ENCODE assay signal across 18 cellular contexts in genomic region chr14:101407328-101407727, GRCh38.
DNase-seq lines count a peak whose midpoint lies in the region; ATAC-seq and TF ChIP-seq lines count a peak whose summit lies in the region.
"Had no signal": no experiment of that assay in that cellular context is flagged by ENCODE, and none has a peak within 500 bp of the region (broad histone marks: within the 10 kb centered on the region; RNA-seq: fewer than 3 reads in every experiment).

No MANE protein-coding gene starts in this region.

- no peak overlapping the region for H2AK9ac ChIP-seq in IMR-90 (replicated peaks; ENCODE audit: low read depth, low read length, poor library complexity)

- H4K20me1 ChIP-seq in IMR-90 (ENCODE audit: insufficient read depth, low read length): no peaks in the 10 kb centered on the region

- H3K56ac ChIP-seq in IMR-90 (ENCODE audit: extremely low read depth, insufficient read depth, low read length): no peak overlapping the region

- H2BK15ac ChIP-seq in IMR-90 (ENCODE audit: low read depth, low read length): no peak overlapping the region; the same call in 2 of the 3 replicates

- H3K27ac ChIP-seq in IMR-90 (ENCODE audit: insufficient read depth, low read length): peak overlapping the region; percentile 88; the same call in 1 of the 2 replicates
- H3K27ac ChIP-seq in tibial artery: peak overlapping the region; percentile 56
- H3K27ac ChIP-seq: KMS-11, SJSA1 had no signal

- H3K4me2 ChIP-seq in IMR-90 (ENCODE audit: low read depth, low read length): no peak overlapping the region
- H3K4me2 ChIP-seq: KMS-11 had no signal

- ATAC-seq in IMR-90 (ENCODE audit: low read depth): no peak
- ATAC-seq: Right ventricle myocardium inferior had no signal

- 0 out of 2 replicates have a peak, but pooled peaks cover 8% of the 10 kb centered on the region for H3K9me1 ChIP-seq in IMR-90 (ENCODE audit: insufficient read depth, low read length)

- in situ Hi-C loops in IMR-90 (cut with MboI; ENCODE audit: low sequenced_read_pairs) (no loop called here), HAP-1 (cut with MboI; ENCODE audit: low sequenced_read_pairs) (no loop called here)

- H2BK120ac ChIP-seq in IMR-90 (ENCODE audit: low read depth, low read length): no peak overlapping the region

- no peak for DNase-seq in IMR-90
- peak in 40 of 42 donors; percentile 9 to 86 (median 60) for DNase-seq in head of caudate nucleus
- peak; percentile 29 for DNase-seq in occipital lobe (lab: John Stamatoyannopoulos, UW)
- DNase-seq in tibial artery: no peak
- no peak for DNase-seq in NK-92 treated with Interleukin-12 subunit alpha and Interleukin-12 subunit beta, amount 100 ng/mL, for 24 hours (lab: John Stamatoyannopoulos, UW)
- no peak for DNase-seq in NCI-H146 treated with DMSO at 0.1 percent for 48 hours (lab: John Stamatoyannopoulos, UW; ENCODE audit: unreplicated experiment)
- no peak for DNase-seq in NK-92 (lab: John Stamatoyannopoulos, UW; ENCODE audit: unreplicated experiment)
- DNase-seq in HAP-1 (ENCODE audit: low spot score in 2 of 2): no peak
- DNase-seq: AML-193; CD8-positive, alpha-beta memory T cell; H7; HFFc6; NCI-H1436 treated with DMSO at 0.1 percent for 48 hours; NCI-H2029; NCI-H226 had no signal

- intact Hi-C loops in IMR-90 (cut with micrococcal nuclease): no loop called here
- intact Hi-C loops in head of caudate nucleus (cut with DNase I): no loop called here
- intact Hi-C loops in tibial artery (cut with DNase I; ENCODE audit: low total_unique reads): no loop called here

- H3K9me3 ChIP-seq in IMR-90 (ENCODE audit: control insufficient read depth, insufficient read depth, low read length) (no peaks in the 10 kb centered on the region), tibial artery (no peaks in the 10 kb centered on the region), HAP-1 (no peaks in the 10 kb centered on the region)
- H3K9me3 ChIP-seq: SJSA1 had no signal

- 92% methylated on average over 2 of the region's 8 CpGs; no CpG with 5 or more reads in 1 of the 2 experiments for WGBS in IMR-90 (ENCODE audit: extremely low coverage in 2 of 2, insufficient read length in 1 of 2), 2 experiments

- H2BK5ac ChIP-seq in IMR-90 (ENCODE audit: low read depth, low read length, poor library complexity, severe bottlenecking): no peak overlapping the region

- H3K14ac ChIP-seq in IMR-90 (replicated peaks; ENCODE audit: low read depth, low read length): no peak overlapping the region

- dilution Hi-C loops in IMR-90 (cut with HindIII; ENCODE audit: low sequenced_read_pairs, unreplicated experiment): no loop called here

- peak overlapping the region; percentile 40; the same call in 1 of the 2 replicates for H4K5ac ChIP-seq in IMR-90 (ENCODE audit: low read depth, low read length)

- H4K8ac ChIP-seq in IMR-90 (ENCODE audit: low read depth in 2 of 2, low read length in 2 of 2): no peak overlapping the region

- no peak overlapping the region for H3K9ac ChIP-seq in IMR-90 (ENCODE audit: low read depth, low read length)
- H3K9ac ChIP-seq: KMS-11 had no signal

- TF ChIP-seq CTCF in IMR-90 (conservative IDR thresholded peaks at IDR 0.05; ENCODE audit: low read depth, low read length) (no peak), tibial artery (IDR thresholded peaks at IDR 0.05) (no peak)

- H3K79me1 ChIP-seq in IMR-90 (ENCODE audit: low read depth in 1 of 2, low read length in 2 of 2): no peaks in the 10 kb centered on the region

- H2BK20ac ChIP-seq in IMR-90 (ENCODE audit: low read depth, low read length): no peak overlapping the region

- no peak for TF ChIP-seq POLR2A in IMR-90 (IDR thresholded peaks at IDR 0.05; ENCODE audit: low read depth, low read length)

- POLR2A ChIA-PET in IMR-90 (lab: Charles Lee; ENCODE audit: unreplicated experiment): no interaction called here

- H3K27me3 ChIP-seq in IMR-90 (ENCODE audit: control insufficient read depth, insufficient read depth, low read length) (no peaks in the 10 kb centered on the region), tibial artery (peaks cover 0 to 13% of the 10 kb centered on the region in 2 donors), HAP-1 (ENCODE audit: low read depth) (no peaks in the 10 kb centered on the region)
- H3K27me3 ChIP-seq: SJSA1 had no signal

- no peaks in the 10 kb centered on the region for H3K36me3 ChIP-seq in IMR-90 (ENCODE audit: control insufficient read depth, insufficient read depth, low read length)
- no peaks in the 10 kb centered on the region for H3K36me3 ChIP-seq in tibial artery
- no peaks in the 10 kb centered on the region for H3K36me3 ChIP-seq in HAP-1 (replicated peaks)
- H3K36me3 ChIP-seq: SJSA1 had no signal

- TF ChIP-seq RAD21 in IMR-90 (IDR thresholded peaks at IDR 0.05; ENCODE audit: low read length): no peak

- H3K4me1 ChIP-seq in IMR-90 (ENCODE audit: control insufficient read depth, insufficient read depth, low read length) (peaks cover 24% of the 10 kb centered on the region), tibial artery (peaks cover 0 to 29% (median 13%) of the 10 kb centered on the region in 4 donors), HAP-1 (no peaks in the 10 kb centered on the region)
- H3K4me1 ChIP-seq: SJSA1 had no signal

- no peak overlapping the region for H3K23ac ChIP-seq in IMR-90 (ENCODE audit: low read depth, low read length)

- H4K91ac ChIP-seq in IMR-90 (ENCODE audit: insufficient read depth, low read depth, low read length): no peak overlapping the region

- H3K4ac ChIP-seq in IMR-90 (ENCODE audit: low read depth, low read length): peak overlapping the region; percentile 48; the same call in 1 of the 2 replicates

- BruUV-seq in IMR-90 (replicated peaks; lab: Mats Ljungman, UMichigan): no TSS peak

- H3K4me3 ChIP-seq in IMR-90 (ENCODE audit: insufficient read depth, low read depth, low read length) (no peak overlapping the region), tibial artery (no peak overlapping the region), HAP-1 (no peak overlapping the region)
- H3K4me3 ChIP-seq: SJSA1 had no signal

- H2AK5ac ChIP-seq in IMR-90 (ENCODE audit: low read depth, low read length): 0 out of 2 replicates have a peak overlapping the region, but pooled peaks have one; percentile 56

- H2AFZ ChIP-seq in IMR-90 (replicated peaks; ENCODE audit: low read length, poor library complexity): peak overlapping the region; percentile 70

- peak overlapping the region; percentile 30; the same call in 1 of the 2 replicates for H3K18ac ChIP-seq in IMR-90 (ENCODE audit: low read depth, low read length)

- CTCF ChIA-PET in IMR-90 (lab: Yijun Ruan, JAX): no interaction called here

TF ChIP-seq in IMR-90, 13 proteins besides CTCF, POLR2A, EP300 and RAD21:
- TF ChIP-seq CHD1 (IDR thresholded peaks at IDR 0.05; ENCODE audit: low read depth, low read length) (no peak), USF2 (IDR thresholded peaks at IDR 0.05; ENCODE audit: low read depth, low read length) (no peak), MAZ (IDR thresholded peaks at IDR 0.05; ENCODE audit: borderline replicate concordance, low read depth, low read length) (no peak), SMC3 (IDR thresholded peaks at IDR 0.05; ENCODE audit: low read depth, low read length) (no peak), RFX5 (IDR thresholded peaks at IDR 0.05; ENCODE audit: low read depth, low read length) (no peak), BHLHE40 (IDR thresholded peaks at IDR 0.05; ENCODE audit: low read depth, low read length) (no peak), CEBPB (IDR thresholded peaks at IDR 0.05; ENCODE audit: low read depth, low read length) (no peak), ELK1 (IDR thresholded peaks at IDR 0.05; ENCODE audit: borderline replicate concordance, low read depth, low read length) (no peak), MXI1 (IDR thresholded peaks at IDR 0.05; ENCODE audit: borderline replicate concordance, low read depth, low read length) (no peak)
TF ChIP-seq in IMR-90: peak in this region for 0.

Comparison
In these comparisons a context has a peak if more than half of its experiments do, and no peak if none do; other contexts are left out.
1. DNase-seq: peak in head of caudate nucleus (40 of 42) and occipital lobe (single experiment); none in IMR-90 (single experiment), tibial artery (0 of 2), NK-92 treated with Interleukin-12 subunit alpha and Interleukin-12 subunit beta, amount 100 ng/mL, for 24 hours (single experiment), NCI-H146 treated with DMSO at 0.1 percent for 48 hours (single experiment), NK-92 (single experiment) and HAP-1 (0 of 2).